ENCODE assay signal across 21 cellular contexts in the genomic region with DNA sequence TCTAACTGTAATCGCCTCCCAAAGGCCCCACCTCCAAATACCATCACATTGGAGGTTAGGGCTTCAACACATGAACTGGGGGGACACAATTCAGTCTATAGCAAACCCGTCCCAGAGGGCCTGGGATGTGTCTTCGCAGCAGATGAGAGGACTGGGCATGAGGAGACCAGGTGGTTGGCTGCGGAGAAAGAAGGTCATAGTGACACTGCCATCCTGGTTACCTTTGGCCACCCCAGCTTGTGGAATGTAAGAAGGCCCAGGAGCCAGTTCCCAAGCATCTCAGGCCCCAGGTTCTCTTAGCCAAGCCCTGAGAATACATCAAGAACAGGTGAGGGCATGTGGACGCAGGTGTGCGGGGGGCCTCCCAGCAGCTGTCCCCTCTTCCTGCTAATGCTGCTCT. TPM values are rescaled to one million over a fixed set of nuclear protein-coding genes. Genes with fewer than 3 reads are reported as not detected.
"Had no signal": no experiment of that assay in that cellular context is flagged by ENCODE, and none has a peak within 500 bp of the region (broad histone marks: within the 10 kb centered on the region; RNA-seq: fewer than 3 reads in every experiment).

No MANE protein-coding gene starts in this region.

- ATAC-seq: esophagus mucosa; foreskin keratinocyte; gastroesophageal sphincter; heart left ventricle; left lung; left ventricle myocardium superior; naive thymus-derived CD4-positive, alpha-beta T cell had no signal

- H3K9me3 ChIP-seq: esophagus squamous epithelium had no signal

- H2AFZ ChIP-seq: hepatocyte had no signal

- DNase-seq: cortex of kidney; effector CD4-positive, alpha-beta T cell; effector memory CD4-positive, alpha-beta T cell; esophagus squamous epithelium; foreskin keratinocyte; heart left ventricle; hypothalamus; immature natural killer cell; kidney; kidney glomerular epithelial cell; left lung; left ventricle myocardium superior; mammary epithelial cell; mesendoderm; midbrain; naive thymus-derived CD4-positive, alpha-beta T cell had no signal

- H3K27ac ChIP-seq: foreskin keratinocyte, gastroesophageal sphincter, heart left ventricle, hepatocyte, left lung had no signal

- H3K4me3 ChIP-seq: esophagus squamous epithelium, gastroesophageal sphincter, heart left ventricle, hepatocyte, left lung, lung had no signal

- H3K4me2 ChIP-seq: hepatocyte had no signal

- H3K79me2 ChIP-seq: hepatocyte had no signal

- H3K27me3 ChIP-seq: esophagus squamous epithelium, foreskin keratinocyte, gastroesophageal sphincter, heart left ventricle, hepatocyte, left lung had no signal

- H3K4me1 ChIP-seq: foreskin keratinocyte, heart left ventricle, left lung had no signal

RNA-seq across cellular contexts. Expression of a gene that starts 6.4 kb away (rescaled TPM):
- total RNA-seq: foreskin keratinocyte; mononuclear cell; naive thymus-derived CD4-positive, alpha-beta T cell had no signal
- polyA plus RNA-seq: immature natural killer cell; naive thymus-derived CD4-positive, alpha-beta T cell had no signal
